ENCODE assay signal across 9 cellular contexts in genomic region chr2:144471316-144472045, GRCh38. TPM values are rescaled to one million over a fixed set of nuclear protein-coding genes. Genes with fewer than 3 reads are reported as not detected.
DNase-seq lines count a peak whose midpoint lies in the region; ATAC-seq and TF ChIP-seq lines count a peak whose summit lies in the region.
"Had no signal": no experiment of that assay in that cellular context is flagged by ENCODE, and none has a peak within 500 bp of the region (broad histone marks: within the 10 kb centered on the region; RNA-seq: fewer than 3 reads in every experiment).

No MANE protein-coding gene starts in this region.

- H3K27ac Mint-ChIP-seq in neural progenitor cell: peak overlapping the region; percentile 79

- H3K36me3 ChIP-seq in HAP-1 (replicated peaks): no peaks in the 10 kb centered on the region
- no peaks in the 10 kb centered on the region for H3K36me3 ChIP-seq in KMS-11 (ENCODE audit: insufficient read depth)
- no peaks in the 10 kb centered on the region for H3K36me3 ChIP-seq in neural progenitor cell
- no peaks in the 10 kb centered on the region; the same call in 1 of the 2 replicates for H3K36me3 ChIP-seq in SJCRH30

- H3K4me3 Mint-ChIP-seq in neural progenitor cell: peak overlapping the region; percentile 41

- H3K27me3 Mint-ChIP-seq in neural progenitor cell (ENCODE audit: insufficient read depth, low read depth): no peaks in the 10 kb centered on the region

- in situ Hi-C loops in HAP-1 (cut with MboI; ENCODE audit: low sequenced_read_pairs): no loop called here

- H3K27me3 ChIP-seq in HAP-1 (ENCODE audit: low read depth) (no peaks in the 10 kb centered on the region), KMS-11 (ENCODE audit: insufficient read depth, low read depth) (no peaks in the 10 kb centered on the region), neural progenitor cell (no peaks in the 10 kb centered on the region), SJCRH30 (no peaks in the 10 kb centered on the region)

- peak; percentile 69 to 95 for DNase-seq in HAP-1 (ENCODE audit: low spot score in 2 of 2)
- peak; percentile 35 for DNase-seq in neural progenitor cell (ENCODE audit: low spot score)
- no peak for DNase-seq in SJCRH30
- DNase-seq in Kasumi-1 (lab: John Stamatoyannopoulos, UW): no peak
- DNase-seq in NCI-H2029 (lab: John Stamatoyannopoulos, UW): no peak
- DNase-seq in HEK293T (ENCODE audit: extremely low spot score): no peak
- DNase-seq: trophoblast cell had no signal

- peaks cover 35% of the 10 kb centered on the region for H3K4me1 Mint-ChIP-seq in neural progenitor cell

- CTCF ChIA-PET in HEK293T (lab: Yijun Ruan, JAX): no interaction called here

- TF ChIP-seq CTCF in KMS-11 (conservative IDR thresholded peaks at IDR 0.05; ENCODE audit: low read depth, low read length) (no peak), neural progenitor cell (IDR thresholded peaks at IDR 0.05) (no peak)

- peak; percentile 88 for ATAC-seq in GM18873 (IDR thresholded peaks at IDR 0.05; ENCODE audit: low FRiP score, unreplicated experiment)

- H4K20me1 ChIP-seq in KMS-11 (ENCODE audit: insufficient read depth) (no peaks in the 10 kb centered on the region), neural progenitor cell (ENCODE audit: low read depth) (peaks cover 100% of the 10 kb centered on the region)

- H3F3A ChIP-seq in neural progenitor cell (ENCODE audit: low read depth): peaks cover 61% of the 10 kb centered on the region

- H3K4me1 ChIP-seq in HAP-1: peaks cover 38% of the 10 kb centered on the region
- peaks cover 69% of the 10 kb centered on the region for H3K4me1 ChIP-seq in KMS-11 (ENCODE audit: low read depth, poor library complexity, severe bottlenecking)
- peaks cover 73% of the 10 kb centered on the region for H3K4me1 ChIP-seq in neural progenitor cell
- peaks cover under 1% of the 10 kb centered on the region; the same call in 1 of the 2 replicates for H3K4me1 ChIP-seq in SJCRH30

- H3K9ac ChIP-seq in KMS-11: no peak overlapping the region
- H3K9ac ChIP-seq in neural progenitor cell: no peak overlapping the region

- POLR2A ChIA-PET in HEK293T (lab: Yijun Ruan, JAX): no interaction called here

- peaks cover 5% of the 10 kb centered on the region for H3K36me3 Mint-ChIP-seq in neural progenitor cell

- H3K4me2 ChIP-seq in KMS-11: peak overlapping the region; percentile 59
- H3K4me2 ChIP-seq in neural progenitor cell: peak overlapping the region; percentile 70

- no peaks in the 10 kb centered on the region for H3K79me2 ChIP-seq in KMS-11 (ENCODE audit: insufficient read depth, low read depth)
- peaks cover 100% of the 10 kb centered on the region for H3K79me2 ChIP-seq in neural progenitor cell (ENCODE audit: low read depth)

- no peak overlapping the region for H3K4me3 ChIP-seq in HAP-1
- no peak overlapping the region for H3K4me3 ChIP-seq in KMS-11 (IDR thresholded peaks at IDR 0.05; ENCODE audit: insufficient read depth, low read depth, low read length)
- H3K4me3 ChIP-seq in neural progenitor cell: peak overlapping the region; percentile 15
- H3K4me3 ChIP-seq in SJCRH30: no peak overlapping the region

- peak overlapping the region; percentile 47 for H3K27ac ChIP-seq in KMS-11
- peak overlapping the region; percentile 57 for H3K27ac ChIP-seq in neural progenitor cell
- no peak overlapping the region for H3K27ac ChIP-seq in SJCRH30

- H3K9me3 ChIP-seq in HAP-1: no peaks in the 10 kb centered on the region
- H3K9me3 ChIP-seq in neural progenitor cell (ENCODE audit: low read depth): no peaks in the 10 kb centered on the region
- H3K9me3 ChIP-seq in SJCRH30 (replicated peaks): no peaks in the 10 kb centered on the region

- no peaks in the 10 kb centered on the region for H3K9me3 Mint-ChIP-seq in neural progenitor cell

- no peak overlapping the region for H2AFZ ChIP-seq in KMS-11 (ENCODE audit: low read depth)
- no peak overlapping the region for H2AFZ ChIP-seq in neural progenitor cell (replicated peaks)

TF ChIP-seq in HEK293T, 16 proteins besides CTCF, POLR2A, EP300 and RAD21:
- no peak for TF ChIP-seq L3MBTL2 (conservative IDR thresholded peaks at IDR 0.05)
- no peak for TF ChIP-seq SP1 (IDR thresholded peaks at IDR 0.05)
- no peak for TF ChIP-seq SUZ12 (IDR thresholded peaks at IDR 0.05)
- no peak for TF ChIP-seq ARNT (IDR thresholded peaks at IDR 0.05)
- TF ChIP-seq BHLHE40 (IDR thresholded peaks at IDR 0.05; ENCODE audit: borderline replicate concordance): no peak
- TF ChIP-seq HDGF (IDR thresholded peaks at IDR 0.05; ENCODE audit: borderline replicate concordance): no peak
- TF ChIP-seq FOXA1 (IDR thresholded peaks at IDR 0.05): no peak
- TF ChIP-seq TARDBP (IDR thresholded peaks at IDR 0.05): no peak
- no peak for TF ChIP-seq FOXM1 (IDR thresholded peaks at IDR 0.05; ENCODE audit: borderline replicate concordance)
- TF ChIP-seq PKNOX1 (IDR thresholded peaks at IDR 0.05): no peak
- TF ChIP-seq LEF1 (IDR thresholded peaks at IDR 0.05; ENCODE audit: borderline replicate concordance): no peak
- TF ChIP-seq ZNF384 (IDR thresholded peaks at IDR 0.05): no peak
- no peak for TF ChIP-seq CTBP1 (IDR thresholded peaks at IDR 0.05; ENCODE audit: borderline replicate concordance)
- TF ChIP-seq NFRKB (IDR thresholded peaks at IDR 0.05): no peak
- TF ChIP-seq FOXK2 (IDR thresholded peaks at IDR 0.05): no peak

RNA-seq across cellular contexts. Expression of gene ZEB2, which starts 48.4 kb away (rescaled TPM):
- 72.9 and 106 TPM in 2 replicates for total RNA-seq in neural progenitor cell (ENCODE audit: low replicate concordance)
- 55.1 and 69.1 TPM in 2 replicates for total RNA-seq in SJCRH30 (2014; rRNA removed; shearing (Covaris generic))

Comparison
In these comparisons a context has a peak if more than half of its experiments do, and no peak if none do; other contexts are left out.
1. DNase-seq: peak in HAP-1 (2 of 2) and neural progenitor cell (single experiment); none in SJCRH30 (0 of 2), Kasumi-1 (0 of 2), NCI-H2029 (single experiment) and HEK293T (single experiment).